In genomic region chr10:47022311-47023131, GRCh38 we compare ENCODE assay signal across 19 cellular contexts.
DNase-seq lines count a peak whose midpoint lies in the region; ATAC-seq and TF ChIP-seq lines count a peak whose summit lies in the region.
"Had no signal": no experiment of that assay in that cellular context is flagged by ENCODE, and none has a peak within 500 bp of the region (broad histone marks: within the 10 kb centered on the region; RNA-seq: fewer than 3 reads in every experiment).

No MANE protein-coding gene starts in this region.

- H3K27ac ChIP-seq in lower lobe of right lung (peak overlapping the region; percentile 33), testis (no peak overlapping the region)
- H3K27ac ChIP-seq: RWPE1, uterus, WERI-Rb-1 had no signal

- intact Hi-C loops in lower lobe of right lung (cut with DNase I) (no loop called here), testis (cut with DNase I; ENCODE audit: low total_unique reads) (no loop called here)

- no peaks in the 10 kb centered on the region for H3K27me3 Mint-ChIP-seq in activated CD8-positive, alpha-beta memory T cell treated with anti-CD3 and anti-CD28 coated beads, Interleukin-2, amount 10 ng/mL, durations not matched to agents 7 days and 5 days
- H3K27me3 Mint-ChIP-seq in endothelial cell (ENCODE audit: unreplicated experiment) (peaks cover 8% of the 10 kb centered on the region), type B pancreatic cell (peaks cover 4% of the 10 kb centered on the region)

- H3K4me1 ChIP-seq in lower lobe of right lung (no peaks in the 10 kb centered on the region), testis (no peaks in the 10 kb centered on the region)
- H3K4me1 ChIP-seq: uterus had no signal

- H3K4me1 Mint-ChIP-seq in activated CD8-positive, alpha-beta memory T cell treated with anti-CD3 and anti-CD28 coated beads, Interleukin-2, amount 10 ng/mL, durations not matched to agents 7 days and 5 days = peaks cover 4% of the 10 kb centered on the region
- H3K4me1 Mint-ChIP-seq in endothelial cell (ENCODE audit: unreplicated experiment) = peaks cover 3% of the 10 kb centered on the region
- H3K4me1 Mint-ChIP-seq in type B pancreatic cell (ENCODE audit: unreplicated experiment) = peaks cover 8% of the 10 kb centered on the region

- H3K9me3 ChIP-seq in lower lobe of right lung (no peaks in the 10 kb centered on the region), testis (no peaks in the 10 kb centered on the region)
- H3K9me3 ChIP-seq: uterus had no signal

- no peaks in the 10 kb centered on the region for H3K9me3 Mint-ChIP-seq in activated CD8-positive, alpha-beta memory T cell treated with anti-CD3 and anti-CD28 coated beads, Interleukin-2, amount 10 ng/mL, durations not matched to agents 7 days and 5 days (ENCODE audit: low read depth)
- H3K9me3 Mint-ChIP-seq in endothelial cell (ENCODE audit: unreplicated experiment) (no peaks in the 10 kb centered on the region), type B pancreatic cell (no peaks in the 10 kb centered on the region)
- H3K9me3 Mint-ChIP-seq: activated naive CD8-positive, alpha-beta T cell treated with anti-CD3 and anti-CD28 coated beads, Interleukin-2, amount 50 U/mL, for 24 hours; CD8-positive, alpha-beta T cell had no signal

- no peaks in the 10 kb centered on the region for H3K27me3 ChIP-seq in lower lobe of right lung (ENCODE audit: low read depth)
- no peaks in the 10 kb centered on the region for H3K27me3 ChIP-seq in testis
- H3K27me3 ChIP-seq: uterus had no signal

- TF ChIP-seq CTCF in endothelial cell (IDR thresholded peaks at IDR 0.05; ENCODE audit: unreplicated experiment) (no peak), lower lobe of right lung (IDR thresholded peaks at IDR 0.05) (no peak), type B pancreatic cell (conservative IDR thresholded peaks at IDR 0.05) (no peak), testis (IDR thresholded peaks at IDR 0.05) (no peak)

- ATAC-seq in activated CD8-positive, alpha-beta memory T cell treated with anti-CD3 and anti-CD28 coated beads, Interleukin-2, amount 10 ng/mL, durations not matched to agents 7 days and 5 days = no peak
- ATAC-seq in lower lobe of right lung = peak; percentile 26 to 46
- ATAC-seq: activated naive CD8-positive, alpha-beta T cell treated with anti-CD3 and anti-CD28 coated beads, Interleukin-2, amount 50 U/mL, for 24 hours; CD8-positive, alpha-beta T cell had no signal

- H3K4me3 Mint-ChIP-seq in activated CD8-positive, alpha-beta memory T cell treated with anti-CD3 and anti-CD28 coated beads, Interleukin-2, amount 10 ng/mL, durations not matched to agents 7 days and 5 days = no peak overlapping the region
- no peak overlapping the region for H3K4me3 Mint-ChIP-seq in endothelial cell (ENCODE audit: unreplicated experiment)
- H3K4me3 Mint-ChIP-seq in type B pancreatic cell = no peak overlapping the region
- H3K4me3 Mint-ChIP-seq: activated naive CD8-positive, alpha-beta T cell treated with anti-CD3 and anti-CD28 coated beads, Interleukin-2, amount 50 U/mL, for 24 hours; CD8-positive, alpha-beta T cell had no signal

- H3K27ac Mint-ChIP-seq in activated CD8-positive, alpha-beta memory T cell treated with anti-CD3 and anti-CD28 coated beads, Interleukin-2, amount 10 ng/mL, durations not matched to agents 7 days and 5 days = no peak overlapping the region
- H3K27ac Mint-ChIP-seq in endothelial cell (ENCODE audit: unreplicated experiment) (no peak overlapping the region), type B pancreatic cell (no peak overlapping the region)
- H3K27ac Mint-ChIP-seq: activated naive CD8-positive, alpha-beta T cell treated with anti-CD3 and anti-CD28 coated beads, Interleukin-2, amount 50 U/mL, for 24 hours; CD8-positive, alpha-beta T cell had no signal

- H3K4me3 ChIP-seq in lower lobe of right lung (no peak overlapping the region), testis (no peak overlapping the region)
- H3K4me3 ChIP-seq: uterus had no signal

- CTCF ChIA-PET in activated CD8-positive, alpha-beta memory T cell treated with anti-CD3 and anti-CD28 coated beads, Interleukin-2, amount 10 ng/mL, durations not matched to agents 7 days and 5 days (lab: Charles Lee) = interaction anchor here (2.2 kb wide), 1 partner anchor 289 kb away, joined by 8 read pairs; no protein-coding TSS in a partner anchor

- DNase-seq in activated CD8-positive, alpha-beta memory T cell treated with anti-CD3 and anti-CD28 coated beads, Interleukin-2, amount 10 ng/mL, durations not matched to agents 7 days and 5 days = peak; percentile 28
- no peak for DNase-seq in activated CD8-positive, alpha-beta memory T cell treated with anti-CD3 and anti-CD28 coated beads, Interleukin-2, amount 50 U/mL, for 4 hours
- peak; percentile 2 for DNase-seq in endothelial cell (ENCODE audit: low spot score)
- DNase-seq in lower lobe of right lung = peak; percentile 55
- DNase-seq in type B pancreatic cell (ENCODE audit: extremely low spot score, unreplicated experiment) = peak; percentile 60
- DNase-seq in testis = no peak
- no peak for DNase-seq in activated gamma-delta T cell (lab: John Stamatoyannopoulos, UW)
- DNase-seq in AG08395 (ENCODE audit: low spot score) = no peak
- DNase-seq: activated naive CD8-positive, alpha-beta T cell treated with anti-CD3 and anti-CD28 coated beads, Interleukin-2, amount 50 U/mL, for 24 hours; Kasumi-1; NCI-H1694 treated with DMSO at 0.1 percent for 48 hours; NCI-H226; stimulated activated CD4-positive, alpha-beta T cell treated with anti-CD3 and anti-CD28 coated beads, Interleukin-12 subunit alpha, Interleukin-12 subunit beta, amount 100 ng/mL, for 4 hours; stimulated activated naive CD4-positive, alpha-beta T cell; T-helper 1 cell; WERI-Rb-1 had no signal

- no peaks in the 10 kb centered on the region for H3K36me3 Mint-ChIP-seq in activated CD8-positive, alpha-beta memory T cell treated with anti-CD3 and anti-CD28 coated beads, Interleukin-2, amount 10 ng/mL, durations not matched to agents 7 days and 5 days
- peaks cover 3% of the 10 kb centered on the region for H3K36me3 Mint-ChIP-seq in endothelial cell (ENCODE audit: low read depth, unreplicated experiment)
- no peaks in the 10 kb centered on the region for H3K36me3 Mint-ChIP-seq in type B pancreatic cell
- H3K36me3 Mint-ChIP-seq: CD8-positive, alpha-beta T cell had no signal

- TF ChIP-seq POLR2A in testis (IDR thresholded peaks at IDR 0.05) = no peak

- H3K36me3 ChIP-seq in lower lobe of right lung (no peaks in the 10 kb centered on the region), testis (ENCODE audit: low read depth, missing control alignments) (no peaks in the 10 kb centered on the region)
- H3K36me3 ChIP-seq: uterus, WERI-Rb-1 had no signal

- WGBS in testis, 2 donors = 53 to 85% methylated on average over 13 to 16 of the region's 16 CpGs

Comparison
In these comparisons a context has a peak if more than half of its experiments do, and no peak if none do; other contexts are left out.
1. DNase-seq: peak in activated CD8-positive, alpha-beta memory T cell treated with anti-CD3 and anti-CD28 coated beads, Interleukin-2, amount 10 ng/mL, durations not matched to agents 7 days and 5 days (single experiment), endothelial cell (single experiment), lower lobe of right lung (single experiment) and type B pancreatic cell (single experiment); none in activated CD8-positive, alpha-beta memory T cell treated with anti-CD3 and anti-CD28 coated beads, Interleukin-2, amount 50 U/mL, for 4 hours (single experiment), testis (single experiment), activated gamma-delta T cell (single experiment) and AG08395 (single experiment).